29 cellular contexts compared by ENCODE assay signal in genomic region chr13:74465279-74465678, GRCh38.
A peak's percentile ranks its signal among the peaks of the same experiment; 100 is the strongest.
DNase-seq lines count a peak whose midpoint lies in the region; ATAC-seq and TF ChIP-seq lines count a peak whose summit lies in the region.
"Had no signal": no experiment of that assay in that cellular context is flagged by ENCODE, and none has a peak within 500 bp of the region (broad histone marks: within the 10 kb centered on the region; RNA-seq: fewer than 3 reads in every experiment).

No MANE protein-coding gene starts in this region.

- H3K36me3 Mint-ChIP-seq in WTC11 (no peaks in the 10 kb centered on the region), Calu3 (ENCODE audit: insufficient read depth, unreplicated experiment) (no peaks in the 10 kb centered on the region)
- H3K36me3 Mint-ChIP-seq: activated CD8-positive, alpha-beta memory T cell treated with anti-CD3 and anti-CD28 coated beads, Interleukin-2, amount 10 ng/mL, durations not matched to agents 7 days and 5 days; activated naive CD8-positive, alpha-beta T cell treated with anti-CD3 and anti-CD28 coated beads for 36 hours; natural killer cell treated with Interleukin-12 subunit alpha and Interleukin-12 subunit beta and Interleukin-15 and Interleukin-18, amount 100 ng/mL, for 72 hours; stimulated activated memory B cell treated with anti-CD40 and anti-IgM and Interleukin-4, amounts not matched to agents 10 μg/mL and 1 μg/mL and 100 μg/mL, for 72 hours; type B pancreatic cell had no signal

- H3K14ac ChIP-seq in neuronal stem cell (ENCODE audit: low read length), result no peak overlapping the region

- TF ChIP-seq CTCF in WTC11 (IDR thresholded peaks at IDR 0.05) (no peak), Calu3 (IDR thresholded peaks at IDR 0.05; ENCODE audit: unreplicated experiment) (no peak)

- H3K4me2 ChIP-seq in neuronal stem cell (ENCODE audit: insufficient read depth, low read length, poor library complexity, severe bottlenecking), result no peak overlapping the region
- H3K4me2 ChIP-seq: hepatocyte had no signal

- no peaks in the 10 kb centered on the region for H3K79me1 ChIP-seq in neuronal stem cell (ENCODE audit: low read depth, low read length)

- H3K4me1 Mint-ChIP-seq in WTC11 (peaks cover 39% of the 10 kb centered on the region), Calu3 (ENCODE audit: low read depth, unreplicated experiment) (no peaks in the 10 kb centered on the region)
- H3K4me1 Mint-ChIP-seq: activated B cell treated with CpG ODN at 0.5 μM for 24 hours; activated CD4-positive, alpha-beta T cell treated with anti-CD3 and anti-CD28 coated beads, Interleukin-2, amount 10 ng/mL, durations not matched to agents 7 days and 5 days; activated CD8-positive, alpha-beta memory T cell treated with anti-CD3 and anti-CD28 coated beads, Interleukin-2, amount 10 ng/mL, durations not matched to agents 7 days and 5 days; activated naive CD8-positive, alpha-beta T cell treated with anti-CD3 and anti-CD28 coated beads for 36 hours; stimulated activated memory B cell treated with anti-CD40 and anti-IgM and Interleukin-4, amounts not matched to agents 10 μg/mL and 1 μg/mL and 100 μg/mL, for 72 hours had no signal

- H2BK12ac ChIP-seq in neuronal stem cell (ENCODE audit: low read length), result no peak overlapping the region

- H3K27ac Mint-ChIP-seq in WTC11 (no peak overlapping the region; the same call in 1 of the 2 replicates), Calu3 (ENCODE audit: unreplicated experiment) (no peak overlapping the region)
- H3K27ac Mint-ChIP-seq: activated B cell treated with CpG ODN at 0.5 μM for 24 hours; activated CD4-positive, alpha-beta T cell treated with anti-CD3 and anti-CD28 coated beads, Interleukin-2, amount 10 ng/mL, durations not matched to agents 7 days and 5 days; activated CD8-positive, alpha-beta memory T cell treated with anti-CD3 and anti-CD28 coated beads, Interleukin-2, amount 10 ng/mL, durations not matched to agents 7 days and 5 days; activated naive CD8-positive, alpha-beta T cell treated with anti-CD3 and anti-CD28 coated beads for 36 hours; natural killer cell treated with Interleukin-12 subunit alpha and Interleukin-12 subunit beta and Interleukin-15 and Interleukin-18, amount 100 ng/mL, for 72 hours; stimulated activated memory B cell treated with anti-CD40 and anti-IgM and Interleukin-4, amounts not matched to agents 10 μg/mL and 1 μg/mL and 100 μg/mL, for 72 hours; type B pancreatic cell had no signal

- no peak overlapping the region for H3K4ac ChIP-seq in neuronal stem cell (ENCODE audit: low read length)

- no CpG with 5 or more reads among the region's 2 CpGs for WGBS in neuronal stem cell (ENCODE audit: extremely low coverage in 2 of 2, insufficient read length in 2 of 2, insufficient replicate concordance in 1 of 2), 2 donors

- CTCF ChIA-PET in WTC11 (lab: Charles Lee) (no interaction called here), Calu3 (lab: Charles Lee) (no interaction called here)

- H3K4me1 ChIP-seq in neuronal stem cell (ENCODE audit: control insufficient read depth in 2 of 2, insufficient read depth in 1 of 2, low read depth in 1 of 2, low read length in 2 of 2), result peaks cover 0 to 8% of the 10 kb centered on the region in 2 donors
- H3K4me1 ChIP-seq: gastroesophageal sphincter had no signal

- H3K4me3 ChIP-seq in neuronal stem cell (ENCODE audit: low read length in 2 of 2), result no peak overlapping the region
- H3K4me3 ChIP-seq: gastroesophageal sphincter, hepatocyte, lung had no signal

- no peak overlapping the region for H2AFZ ChIP-seq in neuronal stem cell (ENCODE audit: low read length)
- H2AFZ ChIP-seq: hepatocyte had no signal

- H3K9me3 ChIP-seq in neuronal stem cell (replicated peaks in 1 of 2; ENCODE audit: control insufficient read depth in 2 of 2, insufficient read depth in 1 of 2, low read depth in 1 of 2, low read length in 2 of 2), result no peaks in the 10 kb centered on the region
- H3K9me3 ChIP-seq: gastroesophageal sphincter had no signal

- intact Hi-C loops in Calu3 (cut with micrococcal nuclease; ENCODE audit: unreplicated experiment), result no loop called here

- peak overlapping the region; percentile 64 for H3K18ac ChIP-seq in neuronal stem cell (ENCODE audit: low read length)

- peak; percentile 71 for ATAC-seq in WTC11
- ATAC-seq: activated CD8-positive, alpha-beta memory T cell treated with anti-CD3 and anti-CD28 coated beads, Interleukin-2, amount 10 ng/mL, durations not matched to agents 7 days and 5 days; activated T-cell treated with anti-CD3 and anti-CD28 coated beads, Interleukin-2, amount 50 U/mL, for 4 hours; gastroesophageal sphincter; natural killer cell treated with Interleukin-12 subunit alpha and Interleukin-12 subunit beta and Interleukin-15 and Interleukin-18, amount 100 ng/mL, for 72 hours; stimulated activated memory B cell treated with anti-CD40 and anti-IgM and Interleukin-4, amounts not matched to agents 10 μg/mL and 1 μg/mL and 100 μg/mL, for 72 hours had no signal

- no peak overlapping the region for H2BK5ac ChIP-seq in neuronal stem cell (ENCODE audit: low read length)

- DNase-seq in DMS 273 (lab: John Stamatoyannopoulos, UW; ENCODE audit: unreplicated experiment), result peak; percentile 15
- no peak for DNase-seq in DMS 273 treated with DMSO at 0.1 percent for 48 hours (lab: John Stamatoyannopoulos, UW)
- peak; percentile 89 for DNase-seq in NCI-H1694 treated with DMSO at 0.1 percent for 48 hours (lab: John Stamatoyannopoulos, UW)
- no peak for DNase-seq in WTC11 (ENCODE audit: low spot score)
- DNase-seq in neuronal stem cell (ENCODE audit: low spot score), result no peak
- no peak for DNase-seq in NCI-H226
- DNase-seq in NCI-H2196 treated with DMSO at 0.1 percent for 48 hours (lab: John Stamatoyannopoulos, UW; ENCODE audit: unreplicated experiment), result no peak
- no peak for DNase-seq in Calu3
- DNase-seq: activated B cell treated with CpG ODN at 0.5 μM for 24 hours; activated CD4-positive, alpha-beta T cell treated with anti-CD3 and anti-CD28 coated beads, Interleukin-2, amount 10 ng/mL, durations not matched to agents 7 days and 5 days; activated CD8-positive, alpha-beta memory T cell treated with anti-CD3 and anti-CD28 coated beads, Interleukin-2, amount 10 ng/mL, durations not matched to agents 7 days and 5 days; activated gamma-delta T cell; activated naive CD8-positive, alpha-beta T cell treated with anti-CD3 and anti-CD28 coated beads for 36 hours; activated T-cell treated with anti-CD3 and anti-CD28 coated beads, Interleukin-2, amount 50 U/mL, for 4 hours; effector CD4-positive, alpha-beta T cell; left cardiac atrium; NCI-H1048; NCI-H510A treated with DMSO at 0.1 percent for 48 hours; stimulated activated CD4-positive, alpha-beta T cell treated with anti-CD3 and anti-CD28 coated beads, Interleukin-15, amount 100 ng/mL, for 24 hours; stimulated activated CD4-positive, alpha-beta T cell treated with anti-CD3 and anti-CD28 coated beads, Interleukin-4, amount 100 ng/mL, for 4 hours; T-helper 1 cell had no signal

- POLR2A ChIA-PET in WTC11 (lab: Charles Lee), result no interaction called here

- no peaks in the 10 kb centered on the region for H3K27me3 Mint-ChIP-seq in WTC11 (ENCODE audit: low read depth)
- peaks cover 10% of the 10 kb centered on the region for H3K27me3 Mint-ChIP-seq in Calu3 (ENCODE audit: unreplicated experiment)
- H3K27me3 Mint-ChIP-seq: activated CD4-positive, alpha-beta T cell treated with anti-CD3 and anti-CD28 coated beads, Interleukin-2, amount 10 ng/mL, durations not matched to agents 7 days and 5 days had no signal

- no peaks in the 10 kb centered on the region for H3K27me3 ChIP-seq in neuronal stem cell (ENCODE audit: control insufficient read depth in 3 of 3, insufficient read depth in 3 of 3, low read depth in 1 of 3, low read length in 3 of 3)
- H3K27me3 ChIP-seq: gastroesophageal sphincter, hepatocyte had no signal

- no peak overlapping the region for H3K9ac ChIP-seq in neuronal stem cell (ENCODE audit: low read depth, low read length, poor library complexity)

- no peak overlapping the region for H3K27ac ChIP-seq in neuronal stem cell (replicated peaks; ENCODE audit: low read length)
- H3K27ac ChIP-seq: 22Rv1, gastroesophageal sphincter, hepatocyte, RWPE1 had no signal

- H2BK120ac ChIP-seq in neuronal stem cell (ENCODE audit: low read depth, low read length), result no peak overlapping the region

- no peak overlapping the region for H2BK15ac ChIP-seq in neuronal stem cell (ENCODE audit: low read length)

- H3K9me3 Mint-ChIP-seq in WTC11, result no peaks in the 10 kb centered on the region
- H3K9me3 Mint-ChIP-seq in Calu3 (ENCODE audit: low read depth, unreplicated experiment), result no peaks in the 10 kb centered on the region
- H3K9me3 Mint-ChIP-seq: activated B cell treated with CpG ODN at 0.5 μM for 24 hours; activated CD4-positive, alpha-beta T cell treated with anti-CD3 and anti-CD28 coated beads, Interleukin-2, amount 10 ng/mL, durations not matched to agents 7 days and 5 days; activated naive CD8-positive, alpha-beta T cell treated with anti-CD3 and anti-CD28 coated beads for 36 hours; activated T-cell treated with anti-CD3 and anti-CD28 coated beads, Interleukin-2, amount 50 U/mL, for 4 hours; natural killer cell treated with Interleukin-12 subunit alpha and Interleukin-12 subunit beta and Interleukin-15 and Interleukin-18, amount 100 ng/mL, for 72 hours; stimulated activated memory B cell treated with anti-CD40 and anti-IgM and Interleukin-4, amounts not matched to agents 10 μg/mL and 1 μg/mL and 100 μg/mL, for 72 hours; type B pancreatic cell had no signal

- H4K91ac ChIP-seq in neuronal stem cell (ENCODE audit: low read depth, low read length, poor library complexity), result no peak overlapping the region

- no TSS peak for BruUV-seq in Calu3 (replicated peaks; lab: Mats Ljungman, UMichigan)

- H3K4me3 Mint-ChIP-seq in WTC11, result no peak overlapping the region
- H3K4me3 Mint-ChIP-seq in Calu3 (ENCODE audit: low read depth, unreplicated experiment), result no peak overlapping the region
- H3K4me3 Mint-ChIP-seq: activated B cell treated with CpG ODN at 0.5 μM for 24 hours; activated CD4-positive, alpha-beta T cell treated with anti-CD3 and anti-CD28 coated beads, Interleukin-2, amount 10 ng/mL, durations not matched to agents 7 days and 5 days; activated CD8-positive, alpha-beta memory T cell treated with anti-CD3 and anti-CD28 coated beads, Interleukin-2, amount 10 ng/mL, durations not matched to agents 7 days and 5 days; activated naive CD8-positive, alpha-beta T cell treated with anti-CD3 and anti-CD28 coated beads for 36 hours; activated T-cell treated with anti-CD3 and anti-CD28 coated beads, Interleukin-2, amount 50 U/mL, for 4 hours; natural killer cell treated with Interleukin-12 subunit alpha and Interleukin-12 subunit beta and Interleukin-15 and Interleukin-18, amount 100 ng/mL, for 72 hours; stimulated activated memory B cell treated with anti-CD40 and anti-IgM and Interleukin-4, amounts not matched to agents 10 μg/mL and 1 μg/mL and 100 μg/mL, for 72 hours; type B pancreatic cell had no signal

- H2AK5ac ChIP-seq in neuronal stem cell (ENCODE audit: low read depth, low read length), result no peak overlapping the region

- no peak overlapping the region for H3K23ac ChIP-seq in neuronal stem cell (ENCODE audit: low read depth, low read length, poor library complexity)

- no peak overlapping the region for H4K8ac ChIP-seq in neuronal stem cell (ENCODE audit: low read depth, low read length)

- H3K36me3 ChIP-seq in neuronal stem cell (replicated peaks in 1 of 2; ENCODE audit: control insufficient read depth in 2 of 2, insufficient read depth in 2 of 2, low read length in 2 of 2), result no peaks in the 10 kb centered on the region
- H3K36me3 ChIP-seq: gastroesophageal sphincter had no signal

Comparison
In these comparisons a context has a peak if more than half of its experiments do, and no peak if none do; other contexts are left out.
1. DNase-seq: peak in DMS 273 (single experiment) and NCI-H1694 treated with DMSO at 0.1 percent for 48 hours (single experiment); none in DMS 273 treated with DMSO at 0.1 percent for 48 hours (single experiment), WTC11 (single experiment), neuronal stem cell (single experiment), NCI-H226 (single experiment), NCI-H2196 treated with DMSO at 0.1 percent for 48 hours (single experiment) and Calu3 (single experiment).